Comparison of ENCODE assay signal across 28 cellular contexts in the genomic region with DNA sequence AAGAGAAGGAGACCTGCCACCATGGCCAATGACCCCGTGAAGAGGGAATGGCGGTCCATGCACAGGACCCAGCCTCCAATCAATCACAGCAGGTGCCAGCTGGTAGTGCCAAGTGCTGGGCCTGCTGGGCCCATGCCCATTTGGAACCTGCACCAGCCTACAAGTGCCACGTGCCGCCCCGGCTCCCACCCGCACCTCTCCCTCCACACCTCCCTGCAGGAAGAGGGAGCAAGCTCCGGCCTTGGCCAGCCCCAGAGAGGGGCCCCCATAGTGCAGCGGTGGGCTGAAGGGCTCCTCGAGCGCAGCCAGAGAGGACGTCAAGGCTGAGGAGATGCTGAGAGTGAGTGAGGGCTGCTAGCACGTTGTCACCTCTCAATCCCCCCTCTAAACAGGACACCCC.
"Had no signal": no experiment of that assay in that cellular context is flagged by ENCODE, and none has a peak within 500 bp of the region (broad histone marks: within the 10 kb centered on the region; RNA-seq: fewer than 3 reads in every experiment).

No MANE protein-coding gene starts in this region.

- H3K4me3 Mint-ChIP-seq: stimulated activated effector memory CD8-positive, alpha-beta T cell treated with anti-CD3 and anti-CD28 coated beads, Interleukin-12 subunit alpha, Interleukin-12 subunit beta, amount 100 ng/mL, for 72 hours; stimulated activated memory B cell treated with anti-CD40 and anti-IgM and Interleukin-4, amounts not matched to agents 10 μg/mL and 1 μg/mL and 100 μg/mL, for 72 hours; stimulated activated naive B cell treated with anti-CD40 and anti-IgM and Interleukin-4, amounts not matched to agents 10 μg/mL and 1 μg/mL and 100 μg/mL, for 72 hours; stimulated activated naive CD8-positive, alpha-beta T cell treated with anti-CD3 and anti-CD28 coated beads, Interleukin-15, amount 100 ng/mL, for 72 hours; stimulated activated naive CD8-positive, alpha-beta T cell treated with anti-CD3 and anti-CD28 coated beads, Interleukin-15, Interleukin-2, amounts not matched to agents 100 ng/mL and 50 ng/mL, for 24 hours; type B pancreatic cell had no signal

- H3K27me3 ChIP-seq: stomach, testis, thyroid gland, tibial artery, tibial nerve, transverse colon, upper lobe of left lung, upper lobe of right lung, uterus, vagina had no signal

- H3K4me1 ChIP-seq: stomach, testis, thyroid gland, tibial nerve, transverse colon, upper lobe of left lung, upper lobe of right lung, uterus, vagina had no signal

- H3K4me1 Mint-ChIP-seq: stimulated activated effector memory CD8-positive, alpha-beta T cell treated with anti-CD3 and anti-CD28 coated beads, Interleukin-12 subunit alpha, Interleukin-12 subunit beta, amount 100 ng/mL, for 72 hours; stimulated activated memory B cell treated with anti-CD40 and anti-IgM and Interleukin-4, amounts not matched to agents 10 μg/mL and 1 μg/mL and 100 μg/mL, for 72 hours; stimulated activated naive B cell treated with anti-CD40 and anti-IgM and Interleukin-4, amounts not matched to agents 10 μg/mL and 1 μg/mL and 100 μg/mL, for 72 hours; stimulated activated naive CD8-positive, alpha-beta T cell treated with anti-CD3 and anti-CD28 coated beads, Interleukin-15, amount 100 ng/mL, for 72 hours had no signal

- H3K27me3 Mint-ChIP-seq: stimulated activated naive B cell treated with anti-CD40 and anti-IgM and Interleukin-4, amounts not matched to agents 10 μg/mL and 1 μg/mL and 100 μg/mL, for 72 hours; stimulated activated naive CD8-positive, alpha-beta T cell treated with anti-CD3 and anti-CD28 coated beads, Interleukin-15, amount 100 ng/mL, for 72 hours; stimulated activated naive CD8-positive, alpha-beta T cell treated with anti-CD3 and anti-CD28 coated beads, Interleukin-15, Interleukin-2, amounts not matched to agents 100 ng/mL and 50 ng/mL, for 24 hours; type B pancreatic cell had no signal

- H3K36me3 ChIP-seq: stomach, thoracic aorta, thyroid gland, tibial artery, tibial nerve, transverse colon, upper lobe of left lung, upper lobe of right lung, uterus, vagina had no signal

- H3K4me3 ChIP-seq: stomach, testis, thoracic aorta, thyroid gland, tibial artery, tibial nerve, transverse colon, upper lobe of left lung, upper lobe of right lung, uterus, vagina had no signal

- H3K27ac Mint-ChIP-seq: stimulated activated effector memory CD8-positive, alpha-beta T cell treated with anti-CD3 and anti-CD28 coated beads, Interleukin-12 subunit alpha, Interleukin-12 subunit beta, amount 100 ng/mL, for 72 hours; stimulated activated memory B cell treated with anti-CD40 and anti-IgM and Interleukin-4, amounts not matched to agents 10 μg/mL and 1 μg/mL and 100 μg/mL, for 72 hours; stimulated activated naive B cell treated with anti-CD40 and anti-IgM and Interleukin-4, amounts not matched to agents 10 μg/mL and 1 μg/mL and 100 μg/mL, for 72 hours; stimulated activated naive CD8-positive, alpha-beta T cell treated with anti-CD3 and anti-CD28 coated beads, Interleukin-15, amount 100 ng/mL, for 72 hours; stimulated activated naive CD8-positive, alpha-beta T cell treated with anti-CD3 and anti-CD28 coated beads, Interleukin-15, Interleukin-2, amounts not matched to agents 100 ng/mL and 50 ng/mL, for 24 hours; type B pancreatic cell had no signal

- DNase-seq: stimulated activated CD4-positive, alpha-beta T cell treated with anti-CD3 and anti-CD28 coated beads, Interleukin-2, amount 100 ng/mL, for 48 hours; stimulated activated CD4-positive, alpha-beta T cell treated with anti-CD3 and anti-CD28 coated beads, Interleukin-4, amount 100 ng/mL, for 1 hour; stimulated activated CD4-positive, alpha-beta T cell treated with anti-CD3 and anti-CD28 coated beads, Interleukin-4, amount 100 ng/mL, for 24 hours; stimulated activated CD4-positive, alpha-beta T cell treated with anti-CD3 and anti-CD28 coated beads, Interleukin-4, amount 100 ng/mL, for 4 hours; stimulated activated CD8-positive, alpha-beta memory T cell treated with anti-CD3 and anti-CD28 coated beads, Interleukin-4, amount 100 ng/mL, for 48 hours; stimulated activated naive B cell treated with anti-CD40 and anti-IgM and Interleukin-4, amounts not matched to agents 10 μg/mL and 1 μg/mL and 100 μg/mL, for 72 hours; stimulated activated naive CD4-positive, alpha-beta T cell; stimulated activated naive CD4-positive, alpha-beta T cell treated with Interleukin-2 at 50 U/mL for 16 hours; stimulated activated naive CD8-positive, alpha-beta T cell treated with anti-CD3 and anti-CD28 coated beads, Interleukin-15, amount 100 ng/mL, for 72 hours; stimulated activated naive CD8-positive, alpha-beta T cell treated with anti-CD3 and anti-CD28 coated beads, Interleukin-15, Interleukin-2, amounts not matched to agents 100 U/mL and 50 U/mL, for 24 hours; stomach; substantia nigra; testis; thyroid gland; tibial artery; transverse colon; trophoblast cell; upper lobe of right lung; uterus had no signal

- FAIRE-seq: urothelium cell line had no signal

- H3K9me3 ChIP-seq: testis, thyroid gland, uterus, vagina had no signal

- H3K27ac ChIP-seq: stomach, testis, thoracic aorta, thyroid gland, tibial artery, tibial nerve, transverse colon, upper lobe of left lung, upper lobe of right lung, uterus, vagina had no signal

- H3K36me3 Mint-ChIP-seq: stimulated activated effector memory CD8-positive, alpha-beta T cell treated with anti-CD3 and anti-CD28 coated beads, Interleukin-12 subunit alpha, Interleukin-12 subunit beta, amount 100 ng/mL, for 72 hours; stimulated activated memory B cell treated with anti-CD40 and anti-IgM and Interleukin-4, amounts not matched to agents 10 μg/mL and 1 μg/mL and 100 μg/mL, for 72 hours had no signal
